19 cellular contexts compared by ENCODE assay signal in the genomic region with DNA sequence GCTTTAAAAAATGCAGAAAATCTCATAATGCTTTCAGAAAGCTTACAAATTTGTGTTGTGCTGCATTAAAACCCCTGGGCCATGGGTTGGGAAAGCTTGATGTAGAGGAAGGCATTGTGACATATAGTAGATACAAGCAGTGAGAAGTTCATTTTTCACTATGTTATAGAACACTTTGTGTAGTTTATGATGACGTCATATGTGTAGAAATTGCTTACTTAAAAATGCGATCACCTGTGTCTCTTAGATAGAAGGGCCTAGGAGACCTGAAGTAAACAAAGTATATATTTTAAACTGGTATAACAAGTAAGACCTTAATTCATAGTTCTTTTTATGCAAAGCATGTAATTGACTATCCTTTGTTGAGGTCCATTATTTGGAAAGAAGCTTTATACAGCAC.
DNase-seq lines count a peak whose midpoint lies in the region; ATAC-seq and TF ChIP-seq lines count a peak whose summit lies in the region.
"Had no signal": no experiment of that assay in that cellular context is flagged by ENCODE, and none has a peak within 500 bp of the region (broad histone marks: within the 10 kb centered on the region; RNA-seq: fewer than 3 reads in every experiment).

No MANE protein-coding gene starts in this region.

- H3K4me1 Mint-ChIP-seq in T-helper 17 cell (peaks cover 40% of the 10 kb centered on the region), mesothelial cell of epicardium (peaks cover 53% of the 10 kb centered on the region)

- no peak for TF ChIP-seq POLR2A in vagina (IDR thresholded peaks at IDR 0.05)

- H3K4me3 Mint-ChIP-seq in T-helper 17 cell (no peak overlapping the region), mesothelial cell of epicardium (no peak overlapping the region)
- H3K4me3 Mint-ChIP-seq: CD8-positive, alpha-beta memory T cell had no signal

- TF ChIP-seq CTCF in left ventricle myocardium inferior (IDR thresholded peaks at IDR 0.05; ENCODE audit: borderline replicate concordance) (no peak), mesothelial cell of epicardium (IDR thresholded peaks at IDR 0.05; ENCODE audit: unreplicated experiment) (no peak), vagina (IDR thresholded peaks at IDR 0.05) (no peak), foreskin fibroblast (IDR thresholded peaks at IDR 0.05; ENCODE audit: low read depth, low read length) (no peak)

- H3K27ac ChIP-seq in left ventricle myocardium inferior (replicated peaks) (peak overlapping the region; percentile 77), vagina (peak overlapping the region; percentile 33)
- H3K27ac ChIP-seq: KMS-11, SJCRH30 had no signal

- ATAC-seq in Right ventricle myocardium superior (ENCODE audit: poor library complexity): no peak
- ATAC-seq in T-helper 17 cell: no peak
- ATAC-seq: GM12878, SK-N-SH treated with all-trans-retinoic acid at 6 μM for 48 hours had no signal

- intact Hi-C loops in left ventricle myocardium inferior (cut with micrococcal nuclease): no loop called here
- intact Hi-C loops in Right ventricle myocardium superior (cut with DNase I): no loop called here
- intact Hi-C loops in vagina (cut with DNase I): no loop called here

- no peak for DNase-seq in left ventricle myocardium inferior
- DNase-seq in Right ventricle myocardium superior: no peak
- DNase-seq in T-helper 17 cell: no peak
- no peak for DNase-seq in mesothelial cell of epicardium (ENCODE audit: low spot score in 2 of 2, unreplicated experiment in 2 of 2)
- DNase-seq in vagina (ENCODE audit: extremely low spot score in 2 of 2): no peak
- no peak for DNase-seq in activated gamma-delta T cell treated with Interleukin-2 at 50 U/mL for 16 hours
- DNase-seq in foreskin fibroblast: no peak
- DNase-seq: C1 segment of cervical spinal cord; CD8-positive, alpha-beta memory T cell; DMS 273 treated with DMSO at 0.1 percent for 48 hours; DMS79; EL; GDM1; MM.1S; NCI-H2029; SJCRH30 had no signal

- H3K36me3 ChIP-seq in left ventricle myocardium inferior (no peaks in the 10 kb centered on the region), vagina (no peaks in the 10 kb centered on the region)
- H3K36me3 ChIP-seq: SJCRH30 had no signal

- H3K9me3 Mint-ChIP-seq in mesothelial cell of epicardium: no peaks in the 10 kb centered on the region
- H3K9me3 Mint-ChIP-seq: CD8-positive, alpha-beta memory T cell had no signal

- H3K27me3 Mint-ChIP-seq in T-helper 17 cell (no peaks in the 10 kb centered on the region), mesothelial cell of epicardium (ENCODE audit: low read depth) (no peaks in the 10 kb centered on the region)
- H3K27me3 Mint-ChIP-seq: CD8-positive, alpha-beta memory T cell had no signal

- H3K36me3 Mint-ChIP-seq in T-helper 17 cell (ENCODE audit: low read depth): peaks cover 19% of the 10 kb centered on the region
- no peaks in the 10 kb centered on the region for H3K36me3 Mint-ChIP-seq in mesothelial cell of epicardium

- H3K4me3 ChIP-seq in left ventricle myocardium inferior (no peak overlapping the region), vagina (no peak overlapping the region), foreskin fibroblast (ENCODE audit: low read depth in 1 of 2, low read length in 2 of 2) (no peak overlapping the region)
- H3K4me3 ChIP-seq: GM12878, SJCRH30 had no signal

- H3K4me1 ChIP-seq in left ventricle myocardium inferior (peaks cover 7% of the 10 kb centered on the region), vagina (peaks cover 27% of the 10 kb centered on the region)

- no peaks in the 10 kb centered on the region for H3K9me3 ChIP-seq in left ventricle myocardium inferior (replicated peaks)
- H3K9me3 ChIP-seq in T-helper 17 cell (ENCODE audit: control insufficient read depth, low read length, poor library complexity, severe bottlenecking): no peaks in the 10 kb centered on the region
- no peaks in the 10 kb centered on the region for H3K9me3 ChIP-seq in vagina
- H3K9me3 ChIP-seq: SJCRH30 had no signal

- H3K27me3 ChIP-seq in left ventricle myocardium inferior (ENCODE audit: low read depth) (no peaks in the 10 kb centered on the region), vagina (no peaks in the 10 kb centered on the region)
- H3K27me3 ChIP-seq: SJCRH30 had no signal

- H3K27ac Mint-ChIP-seq in T-helper 17 cell: peak overlapping the region; percentile 14
- peak overlapping the region; percentile 83 for H3K27ac Mint-ChIP-seq in mesothelial cell of epicardium
